Comparison of ENCODE assay signal across 12 cellular contexts in the genomic region with DNA sequence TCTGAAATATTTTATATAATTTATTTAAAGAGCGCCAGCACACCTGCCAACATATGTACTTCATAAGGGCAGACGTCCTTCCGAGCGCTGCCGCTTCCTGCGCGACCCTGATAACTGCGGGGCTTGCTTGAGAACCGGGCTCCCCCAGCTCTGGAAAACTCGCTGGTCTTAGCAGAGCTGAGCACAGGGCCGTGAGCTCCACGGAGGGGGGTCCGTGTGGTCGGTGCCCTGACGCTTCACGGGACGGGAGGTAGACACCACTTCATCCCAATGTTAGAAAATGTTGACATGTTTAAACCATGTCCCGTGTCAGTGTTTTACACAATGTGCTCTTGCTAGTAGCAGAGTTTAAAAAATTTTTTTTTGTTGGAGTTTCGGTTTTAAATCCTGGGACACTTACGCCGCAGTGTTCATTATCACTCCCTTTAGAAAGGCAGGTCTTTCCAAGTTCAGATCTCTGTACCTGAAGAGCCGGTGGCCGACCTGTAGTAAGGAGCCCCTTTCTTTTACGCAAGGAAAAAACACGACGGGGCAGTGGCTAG. TPM values are rescaled to one million over a fixed set of nuclear protein-coding genes. Genes with fewer than 3 reads are reported as not detected.
DNase-seq lines count a peak whose midpoint lies in the region; ATAC-seq and TF ChIP-seq lines count a peak whose summit lies in the region.
"Had no signal": no experiment of that assay in that cellular context is flagged by ENCODE, and none has a peak within 500 bp of the region (broad histone marks: within the 10 kb centered on the region; RNA-seq: fewer than 3 reads in every experiment).

No MANE protein-coding gene starts in this region.

- WGBS in endodermal cell (ENCODE audit: insufficient coverage in 1 of 2, insufficient read length in 1 of 2), 2 experiments: 59 to 64% methylated on average over 25 to 26 of the region's 26 CpGs
- WGBS in ovary, 3 donors: 92 to 94% (median 93%) methylated on average over 26 of the region's 26 CpGs

- H3K9me3 Mint-ChIP-seq in endodermal cell (no peaks in the 10 kb centered on the region), type B pancreatic cell (no peaks in the 10 kb centered on the region)

- H3K9me3 ChIP-seq in endodermal cell (ENCODE audit: control insufficient read depth, low read length): no peaks in the 10 kb centered on the region
- H3K9me3 ChIP-seq in ovary: no peaks in the 10 kb centered on the region
- H3K9me3 ChIP-seq: upper lobe of left lung had no signal

- peak; percentile 17 for DNase-seq in ELF-1 (ENCODE audit: low read depth, low spot score)
- no peak for DNase-seq in RWPE1 (ENCODE audit: low spot score)
- no peak for DNase-seq in endodermal cell
- peak in 4 of 5 donors; percentile 26 to 43 (median 28) for DNase-seq in ovary
- no peak for DNase-seq in activated CD4-positive, CD25-positive, alpha-beta regulatory T cell (lab: John Stamatoyannopoulos, UW)
- no peak for DNase-seq in SKM-1 (lab: John Stamatoyannopoulos, UW; ENCODE audit: unreplicated experiment)
- no peak for DNase-seq in type B pancreatic cell (ENCODE audit: extremely low spot score, unreplicated experiment)
- DNase-seq: NCI-H2107; stimulated activated CD4-positive, alpha-beta T cell treated with anti-CD3 and anti-CD28 coated beads, Interleukin-2, amount 100 ng/mL, for 48 hours had no signal

- TF ChIP-seq CTCF in RWPE1 (conservative IDR thresholded peaks at IDR 0.05; ENCODE audit: low read depth): no peak
- no peak for TF ChIP-seq CTCF in endodermal cell (conservative IDR thresholded peaks at IDR 0.05)
- TF ChIP-seq CTCF in ovary (IDR thresholded peaks at IDR 0.05): no peak
- no peak for TF ChIP-seq CTCF in type B pancreatic cell (conservative IDR thresholded peaks at IDR 0.05)

- CTCF ChIA-PET in RWPE1 (lab: Yijun Ruan, JAX): no interaction called here

- TF ChIP-seq EP300 in ovary (IDR thresholded peaks at IDR 0.05): no peak

- H3K27ac Mint-ChIP-seq in endodermal cell (no peak overlapping the region), type B pancreatic cell (no peak overlapping the region)

- H3K4me1 ChIP-seq in endodermal cell (ENCODE audit: control insufficient read depth, insufficient read depth, low read length): no peaks in the 10 kb centered on the region
- H3K4me1 ChIP-seq in ovary (ENCODE audit: insufficient read depth): peaks cover 5% of the 10 kb centered on the region

- H3K36me3 Mint-ChIP-seq in endodermal cell (ENCODE audit: low read depth) (peaks cover 2% of the 10 kb centered on the region), type B pancreatic cell (no peaks in the 10 kb centered on the region)

- H3K4me3 ChIP-seq in endodermal cell (ENCODE audit: low read length): peak overlapping the region; percentile 76
- H3K4me3 ChIP-seq in ovary: no peak overlapping the region

- intact Hi-C loops in ovary (cut with DNase I): loop anchor here in 1 of 4 donors (5.0 kb wide), 1 partner anchor 130 kb away; no protein-coding TSS in a partner anchor

- POLR2A ChIA-PET in RWPE1 (lab: Yijun Ruan, JAX; ENCODE audit: low non-redundant PET): no interaction called here

- H3K36me3 ChIP-seq in endodermal cell (ENCODE audit: control insufficient read depth, insufficient read depth, low read length) (no peaks in the 10 kb centered on the region), ovary (no peaks in the 10 kb centered on the region)
- H3K36me3 ChIP-seq: SJSA1, upper lobe of left lung had no signal

- H3K27me3 ChIP-seq in endodermal cell (ENCODE audit: control insufficient read depth, insufficient read depth, low read length, poor library complexity, severe bottlenecking) (peaks cover 55% of the 10 kb centered on the region), ovary (no peaks in the 10 kb centered on the region)
- H3K27me3 ChIP-seq: SJSA1 had no signal

- H3K27ac ChIP-seq in RWPE1 (peak overlapping the region; percentile 98; the same call in 1 of the 2 replicates), endodermal cell (ENCODE audit: low read depth, low read length) (no peak overlapping the region), ovary (no peak overlapping the region)
- H3K27ac ChIP-seq: SJSA1 had no signal

- H3K27me3 Mint-ChIP-seq in endodermal cell (ENCODE audit: insufficient read depth): peaks cover 44% of the 10 kb centered on the region
- H3K27me3 Mint-ChIP-seq in type B pancreatic cell: peaks cover 52% of the 10 kb centered on the region

- no peak overlapping the region for H3K9ac ChIP-seq in endodermal cell (ENCODE audit: extremely low read depth, low read length, poor library complexity, severe bottlenecking)

- H3K4me1 Mint-ChIP-seq in endodermal cell: peaks cover 4% of the 10 kb centered on the region
- H3K4me1 Mint-ChIP-seq in type B pancreatic cell (ENCODE audit: unreplicated experiment): peaks cover 9% of the 10 kb centered on the region

- no peak for ATAC-seq in GM19395 (IDR thresholded peaks at IDR 0.05; ENCODE audit: unreplicated experiment)

- H3K4me3 Mint-ChIP-seq in endodermal cell (peak overlapping the region; percentile 66), type B pancreatic cell (no peak overlapping the region)

- TF ChIP-seq POLR2A in ovary (IDR thresholded peaks at IDR 0.05): no peak

RNA-seq across cellular contexts. Expression of gene NFATC1, which starts 1.6 kb away (rescaled TPM):
- 10 to 100 TPM; 23.4 to 32.5 TPM for total RNA-seq in endodermal cell
- polyA plus RNA-seq in endodermal cell (2013, experiment 1 of 2): 10.9 TPM
- polyA plus RNA-seq in endodermal cell (2013, experiment 2 of 2): 11.1 TPM
- total RNA-seq in ovary: 10 to 100 TPM; 10.2 to 28.3 (median 12.3) TPM
- 10 to 100 TPM in 1 of 2 donors, 1 to 10 TPM in 1; 8.4 to 12.2 TPM for polyA plus RNA-seq in ovary
- 2.7 and 6.1 TPM in 2 replicates for total RNA-seq in type B pancreatic cell (ENCODE audit: low replicate concordance)

Comparison
In these comparisons a context has a peak if more than half of its experiments do, and no peak if none do; other contexts are left out.
1. DNase-seq: peak in ELF-1 (single experiment) and ovary (4 of 5); none in RWPE1 (single experiment), endodermal cell (single experiment), activated CD4-positive, CD25-positive, alpha-beta regulatory T cell (0 of 4), SKM-1 (single experiment) and type B pancreatic cell (single experiment).